Comparison of ENCODE assay signal across 11 cellular contexts in the genomic region with DNA sequence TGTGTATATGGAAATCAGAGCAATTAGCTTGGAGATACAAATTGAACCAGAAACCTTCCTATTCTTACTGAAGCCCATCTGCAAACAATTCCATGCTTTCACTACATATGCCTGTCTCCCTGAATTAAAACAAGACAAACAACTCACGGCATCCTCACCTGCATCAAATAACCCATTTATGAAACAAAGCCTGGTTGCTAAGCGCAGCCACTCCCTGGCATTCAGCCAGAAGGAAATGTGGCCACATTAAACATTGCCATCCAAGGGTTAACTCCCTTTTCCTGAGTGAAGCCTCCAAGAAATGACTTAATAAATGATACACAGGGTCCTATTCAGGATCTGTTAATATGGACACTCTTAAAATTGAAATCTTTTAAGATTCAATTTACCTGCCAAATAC. TPM values are rescaled to one million over a fixed set of nuclear protein-coding genes. Genes with fewer than 3 reads are reported as not detected.
DNase-seq lines count a peak whose midpoint lies in the region; ATAC-seq and TF ChIP-seq lines count a peak whose summit lies in the region.
"Had no signal": no experiment of that assay in that cellular context is flagged by ENCODE, and none has a peak within 500 bp of the region (broad histone marks: within the 10 kb centered on the region; RNA-seq: fewer than 3 reads in every experiment).

No MANE protein-coding gene starts in this region.

- ATAC-seq in PC-3 (no peak), GM18867 (IDR thresholded peaks at IDR 0.05; ENCODE audit: unreplicated experiment) (no peak)

- H3K9me3 ChIP-seq in PC-3 (ENCODE audit: low read length) (no peaks in the 10 kb centered on the region), testis (no peaks in the 10 kb centered on the region), tibial artery (no peaks in the 10 kb centered on the region)
- H3K9me3 ChIP-seq: pancreas had no signal

- 56 to 64% methylated on average over 2 of the region's 2 CpGs for WGBS in testis, 2 donors

- TF ChIP-seq CTCF in PC-3 (conservative IDR thresholded peaks at IDR 0.05; ENCODE audit: low read depth, low read length) = no peak
- TF ChIP-seq CTCF in testis (IDR thresholded peaks at IDR 0.05) = no peak
- TF ChIP-seq CTCF in tibial artery (IDR thresholded peaks at IDR 0.05) = no peak

- DNase-seq in NCI-H82 (lab: John Stamatoyannopoulos, UW) (peak; percentile 35), NCI-H82 treated with DMSO at 0.1 percent for 48 hours (lab: John Stamatoyannopoulos, UW; ENCODE audit: unreplicated experiment) (no peak), PC-3 (peak; percentile 70), fibroblast of peridontal ligament (ENCODE audit: extremely low read depth) (peak; percentile 29), testis (no peak), tibial artery (no peak), HCEC 1CT (no peak)
- DNase-seq: ACHN; activated naive CD8-positive, alpha-beta T cell treated with anti-CD3 and anti-CD28 coated beads for 36 hours had no signal

- H3K4me1 ChIP-seq in PC-3 (ENCODE audit: insufficient read depth, low read length) (peaks cover 31% of the 10 kb centered on the region), testis (peaks cover 36% of the 10 kb centered on the region), tibial artery (peaks cover 0 to 27% (median 11%) of the 10 kb centered on the region in 4 donors)

- no TSS peak for BruUV-seq in PC-3 (replicated peaks; lab: Mats Ljungman, UMichigan)

- H3F3A ChIP-seq in PC-3 (ENCODE audit: low read length, unreplicated experiment) = no peaks in the 10 kb centered on the region

- peaks cover 5% of the 10 kb centered on the region; the same call in 1 of the 2 replicates for H3K36me3 ChIP-seq in PC-3 (ENCODE audit: low read depth, low read length)
- H3K36me3 ChIP-seq in testis (ENCODE audit: low read depth, missing control alignments) = no peaks in the 10 kb centered on the region
- no peaks in the 10 kb centered on the region for H3K36me3 ChIP-seq in tibial artery
- H3K36me3 ChIP-seq: pancreas had no signal

- no peaks in the 10 kb centered on the region for H3K27me3 ChIP-seq in PC-3 (ENCODE audit: low read length)
- no peaks in the 10 kb centered on the region for H3K27me3 ChIP-seq in testis
- no peaks in the 10 kb centered on the region for H3K27me3 ChIP-seq in tibial artery
- H3K27me3 ChIP-seq: pancreas had no signal

- H3K9me2 ChIP-seq in PC-3 (replicated peaks; ENCODE audit: low read length) = no peaks in the 10 kb centered on the region

- POLR2A ChIA-PET in PC-3 (lab: Charles Lee; ENCODE audit: unreplicated experiment) = no interaction called here

- no peak overlapping the region for H3K4me3 ChIP-seq in PC-3 (ENCODE audit: low read length)
- H3K4me3 ChIP-seq in testis = no peak overlapping the region
- no peak overlapping the region for H3K4me3 ChIP-seq in tibial artery
- H3K4me3 ChIP-seq: pancreas had no signal

- no peak overlapping the region for H2AFZ ChIP-seq in PC-3 (ENCODE audit: low read length)

- H4K20me1 ChIP-seq in PC-3 (ENCODE audit: low read length) = no peaks in the 10 kb centered on the region

- intact Hi-C loops in PC-3 (cut with micrococcal nuclease) (no loop called here), testis (cut with DNase I; ENCODE audit: low total_unique reads) (no loop called here), tibial artery (cut with DNase I; ENCODE audit: low total_unique reads) (no loop called here)

- CTCF ChIA-PET in PC-3 (lab: Charles Lee) = no interaction called here

- peak overlapping the region; percentile 96 for H3K27ac ChIP-seq in PC-3 (ENCODE audit: low read length)
- peak overlapping the region; percentile 83 to 87 for H3K27ac ChIP-seq in testis
- no peak overlapping the region for H3K27ac ChIP-seq in tibial artery

- peak overlapping the region; percentile 72; the same call in 1 of the 2 replicates for H3K4me2 ChIP-seq in PC-3 (ENCODE audit: low read length)

- peaks cover 68% of the 10 kb centered on the region for H3K79me2 ChIP-seq in PC-3 (ENCODE audit: low read length)

- TF ChIP-seq POLR2A in testis (IDR thresholded peaks at IDR 0.05) = no peak

- peak overlapping the region; percentile 85 for H3K9ac ChIP-seq in PC-3 (ENCODE audit: low read length)

RNA-seq across cellular contexts. Expression of a gene that starts 55.2 kb away (rescaled TPM):
- total RNA-seq in PC-3 (2014; rRNA removed) (266 and 329 TPM in 2 replicates), testis (100 to 1,000 TPM; 390 to 670 TPM)
- polyA plus RNA-seq in testis (ENCODE audit: insufficient read depth, low read depth, low replicate concordance) = 409 TPM

Comparison
In these comparisons a context has a peak if more than half of its experiments do, and no peak if none do; other contexts are left out.
1. DNase-seq: peak in NCI-H82 (single experiment), PC-3 (single experiment) and fibroblast of peridontal ligament (single experiment); none in NCI-H82 treated with DMSO at 0.1 percent for 48 hours (single experiment), testis (single experiment), tibial artery (0 of 2) and HCEC 1CT (single experiment).
2. H3K27ac ChIP-seq: peak in PC-3 (single experiment) and testis (2 of 2); none in tibial artery (0 of 2).